Comparison of ENCODE assay signal across 8 cellular contexts in the genomic region with DNA sequence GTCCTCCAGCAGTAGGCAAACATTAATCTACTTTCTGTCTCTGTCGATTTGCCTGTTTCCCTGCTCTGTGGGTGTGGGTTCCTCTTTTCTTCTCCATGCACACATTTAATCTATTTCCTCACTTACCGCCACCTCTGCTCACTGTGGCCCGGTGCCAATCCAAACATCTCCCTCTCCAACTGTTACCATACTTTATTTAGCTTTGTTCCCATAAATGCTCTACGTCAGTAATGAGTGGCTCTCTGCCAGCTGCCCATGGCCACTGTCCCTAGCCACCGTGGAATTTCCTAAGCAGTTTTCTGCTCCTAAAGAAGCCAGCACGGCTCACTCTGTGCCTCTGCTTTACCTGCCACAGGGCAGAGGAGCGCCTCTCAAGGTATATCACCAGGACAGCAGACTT. TPM values are rescaled to one million over a fixed set of nuclear protein-coding genes. Genes with fewer than 3 reads are reported as not detected.
A peak's percentile ranks its signal among the peaks of the same experiment; 100 is the strongest.
DNase-seq lines count a peak whose midpoint lies in the region; ATAC-seq, FAIRE-seq and TF ChIP-seq lines count a peak whose summit lies in the region.

No MANE protein-coding gene starts in this region.

- H3K27me3 ChIP-seq in neural progenitor cell = no peaks in the 10 kb centered on the region

- no peaks in the 10 kb centered on the region for H3K9me3 ChIP-seq in neural progenitor cell (ENCODE audit: low read depth)

- H3F3A ChIP-seq in neural progenitor cell (ENCODE audit: low read depth) = no peaks in the 10 kb centered on the region

- H3K27ac Mint-ChIP-seq in naive B cell (peak overlapping the region in 3 of 6 donors; percentile 2 to 19 (median 4)), neural progenitor cell (no peak overlapping the region)

- H3K27ac ChIP-seq in neural progenitor cell = no peak overlapping the region

- no peak overlapping the region for H3K4me2 ChIP-seq in neural progenitor cell

- no peaks in the 10 kb centered on the region for H3K79me2 ChIP-seq in neural progenitor cell (ENCODE audit: low read depth)

- no peak overlapping the region for H3K9ac ChIP-seq in neural progenitor cell

- TF ChIP-seq CTCF in neural progenitor cell (IDR thresholded peaks at IDR 0.05) = no peak

- no peaks in the 10 kb centered on the region for H3K4me1 ChIP-seq in neural progenitor cell

- DNase-seq in GM12891 (ENCODE audit: insufficient read length, low spot score) = no peak
- peak; percentile 50 for DNase-seq in HS-27A (ENCODE audit: low read depth)
- peak; percentile 98 to 100 for DNase-seq in NOMO-1 (lab: John Stamatoyannopoulos, UW; ENCODE audit: unreplicated experiment in 2 of 2)
- DNase-seq in dermis microvascular lymphatic vessel endothelial cell (ENCODE audit: low read depth in 2 of 2) = peak; percentile 96
- DNase-seq in naive B cell = peak; percentile 29
- DNase-seq in activated naive CD4-positive, alpha-beta T cell treated with anti-CD3 and anti-CD28 coated beads, Interleukin-2, amount 50 U/mL, for 16 hours = no peak
- DNase-seq in neural progenitor cell (ENCODE audit: low spot score) = no peak
- DNase-seq in activated T-cell treated with anti-CD3 and anti-CD28 coated beads, Interleukin-2, amount 50 U/mL, for 48 hours = no peak

- H3K36me3 Mint-ChIP-seq in naive B cell (no peaks in the 10 kb centered on the region), neural progenitor cell (no peaks in the 10 kb centered on the region)

- TF ChIP-seq POLR2A in GM12891 (IDR thresholded peaks at IDR 0.05; ENCODE audit: low read depth, low read length) = no peak

- no peak overlapping the region for H3K4me3 ChIP-seq in neural progenitor cell

- no peaks in the 10 kb centered on the region for H3K27me3 Mint-ChIP-seq in naive B cell
- no peaks in the 10 kb centered on the region for H3K27me3 Mint-ChIP-seq in neural progenitor cell (ENCODE audit: insufficient read depth, low read depth)

- H3K9me3 Mint-ChIP-seq in naive B cell = no peaks in the 10 kb centered on the region
- peaks cover 7% of the 10 kb centered on the region for H3K9me3 Mint-ChIP-seq in neural progenitor cell

- peaks cover 8 to 12% (median 9%) of the 10 kb centered on the region in 3 donors for H3K4me1 Mint-ChIP-seq in naive B cell
- no peaks in the 10 kb centered on the region for H3K4me1 Mint-ChIP-seq in neural progenitor cell

- no peak for FAIRE-seq in GM12891 (lab: Jason Lieb, UNC)

- ATAC-seq in naive B cell (ENCODE audit: low read depth in 2 of 2) = peak; percentile 89 to 97

- H3K36me3 ChIP-seq in neural progenitor cell = no peaks in the 10 kb centered on the region

- peak overlapping the region; percentile 0 to 81 (median 62) for H3K4me3 Mint-ChIP-seq in naive B cell
- no peak overlapping the region for H3K4me3 Mint-ChIP-seq in neural progenitor cell

- H4K20me1 ChIP-seq in neural progenitor cell (ENCODE audit: low read depth) = no peaks in the 10 kb centered on the region

- no peak overlapping the region for H2AFZ ChIP-seq in neural progenitor cell (replicated peaks)

TF ChIP-seq in GM12891, 5 proteins besides CTCF, POLR2A, EP300 and RAD21:
- peak; percentile 78 for TF ChIP-seq SPI1 (IDR thresholded peaks at IDR 0.05; ENCODE audit: low read depth, low read length)
- TF ChIP-seq PAX5 (IDR thresholded peaks at IDR 0.05; ENCODE audit: insufficient read depth, low read length, severe bottlenecking) = no peak

RNA-seq across cellular contexts. Expression of gene GOLPH3, which starts 19.5 kb away (rescaled TPM):
- 24.8 TPM for polyA plus RNA-seq in GM12891 (2012; ENCODE audit: low read depth, missing spikeins)
- total RNA-seq in dermis microvascular lymphatic vessel endothelial cell (42.0 and 55.0 TPM in 2 replicates), neural progenitor cell (ENCODE audit: low replicate concordance) (64.2 and 80.5 TPM in 2 replicates)
- 10 to 100 TPM; 61.7 to 80.4 (median 74.0) TPM for polyA plus RNA-seq in naive B cell (ENCODE audit: low read depth in 6 of 6)

Comparison
In these comparisons a context has a peak if more than half of its experiments do, and no peak if none do; other contexts are left out.
1. DNase-seq: peak in HS-27A (single experiment), NOMO-1 (2 of 2), dermis microvascular lymphatic vessel endothelial cell (2 of 2) and naive B cell (single experiment); none in GM12891 (single experiment), activated naive CD4-positive, alpha-beta T cell treated with anti-CD3 and anti-CD28 coated beads, Interleukin-2, amount 50 U/mL, for 16 hours (single experiment), neural progenitor cell (single experiment) and activated T-cell treated with anti-CD3 and anti-CD28 coated beads, Interleukin-2, amount 50 U/mL, for 48 hours (0 of 2).